Comparison of ENCODE assay signal across 1 cellular context in the genomic region with DNA sequence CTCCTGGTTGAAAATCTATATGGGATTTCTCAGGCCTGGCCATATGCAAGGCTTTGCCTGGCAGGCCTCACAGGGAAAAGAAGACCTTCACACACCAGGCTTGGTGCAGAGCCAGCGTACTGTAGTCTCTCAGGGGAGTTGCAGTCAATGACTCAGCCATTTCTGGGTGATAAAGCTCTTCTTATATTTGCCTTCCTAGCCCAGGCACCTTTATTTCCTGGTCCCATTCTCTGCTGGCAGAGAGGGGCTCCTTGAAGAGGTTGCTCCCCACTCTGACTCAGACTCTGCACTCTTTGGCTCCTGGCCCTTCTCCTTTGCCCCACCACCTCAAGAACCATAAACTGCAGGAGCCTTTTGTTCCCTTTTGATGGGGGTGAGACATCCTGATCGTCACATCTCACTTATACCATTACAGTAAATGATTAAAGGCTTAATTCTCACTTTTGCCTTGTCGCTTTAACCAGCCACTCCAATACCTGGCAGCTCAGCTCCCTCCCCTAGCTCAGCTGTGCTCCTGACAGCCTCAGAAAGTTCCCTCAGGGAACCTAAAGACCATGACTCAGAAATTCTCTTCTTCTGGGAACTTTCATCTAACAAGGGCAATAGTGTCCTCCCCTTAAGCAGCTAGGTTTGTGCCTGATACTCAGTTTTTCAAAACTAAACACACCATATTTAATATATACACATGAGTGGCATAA.
TF ChIP-seq lines count a peak whose summit lies in the region.

No MANE protein-coding gene starts in this region.

TF ChIP-seq in HepG2, 621 proteins besides CTCF, POLR2A, EP300 and RAD21 (continued from another document):
- TF ChIP-seq ARID5B (CRISPR knock-in tag; IDR thresholded peaks at IDR 0.05) (peak; percentile 29), POLR2G (IDR thresholded peaks at IDR 0.05; ENCODE audit: low read depth, low read length) (peak; percentile 67), MAFG (CRISPR knock-in tag; IDR thresholded peaks at IDR 0.05) (peak; percentile 89), ZC3H4 (CRISPR knock-in tag; IDR thresholded peaks at IDR 0.05; ENCODE audit: borderline replicate concordance) (peak; percentile 16; the same call in 1 of the 2 replicates), SALL1 (CRISPR knock-in tag; IDR thresholded peaks at IDR 0.05) (peak; percentile 49; the same call in 1 of the 2 replicates), NFE2L1 (CRISPR knock-in tag; IDR thresholded peaks at IDR 0.05; ENCODE audit: borderline replicate concordance) (0 out of 2 replicates have a peak, but pooled peaks have one; percentile 42), FOSL2 (CRISPR knock-in tag; IDR thresholded peaks at IDR 0.05) (peak; percentile 84), ZNF292 (CRISPR knock-in tag; IDR thresholded peaks at IDR 0.05; ENCODE audit: borderline replicate concordance, low read depth) (0 out of 2 replicates have a peak, but pooled peaks have one; percentile 8), SPEN (CRISPR knock-in tag; IDR thresholded peaks at IDR 0.05; ENCODE audit: low read depth) (0 out of 2 replicates have a peak, but pooled peaks have one; percentile 40), SAP130 (CRISPR knock-in tag; IDR thresholded peaks at IDR 0.05; ENCODE audit: low read depth) (peak; percentile 60), KAT8 (CRISPR knock-in tag; IDR thresholded peaks at IDR 0.05) (0 out of 2 replicates have a peak, but pooled peaks have one; percentile 3), ZFX (CRISPR knock-in tag; IDR thresholded peaks at IDR 0.05; ENCODE audit: low read depth) (peak; percentile 70), NFE2 (CRISPR knock-in tag; IDR thresholded peaks at IDR 0.05) (0 out of 2 replicates have a peak, but pooled peaks have one; percentile 69), ZFY (CRISPR knock-in tag; IDR thresholded peaks at IDR 0.05) (peak; percentile 44; the same call in 1 of the 2 replicates), RBFOX2 (IDR thresholded peaks at IDR 0.05; ENCODE audit: low read depth, low read length) (peak; percentile 5; the same call in 1 of the 2 replicates), HMG20A (CRISPR knock-in tag; IDR thresholded peaks at IDR 0.05; ENCODE audit: borderline replicate concordance) (peak; percentile 45; the same call in 1 of the 2 replicates), MAFK (conservative IDR thresholded peaks at IDR 0.05 in 1 of 2, IDR thresholded peaks at IDR 0.05 in 1 of 2; ENCODE audit: low read length in 2 of 2) (peak; percentile 52 to 80)
- TF ChIP-seq, protein P1, sequence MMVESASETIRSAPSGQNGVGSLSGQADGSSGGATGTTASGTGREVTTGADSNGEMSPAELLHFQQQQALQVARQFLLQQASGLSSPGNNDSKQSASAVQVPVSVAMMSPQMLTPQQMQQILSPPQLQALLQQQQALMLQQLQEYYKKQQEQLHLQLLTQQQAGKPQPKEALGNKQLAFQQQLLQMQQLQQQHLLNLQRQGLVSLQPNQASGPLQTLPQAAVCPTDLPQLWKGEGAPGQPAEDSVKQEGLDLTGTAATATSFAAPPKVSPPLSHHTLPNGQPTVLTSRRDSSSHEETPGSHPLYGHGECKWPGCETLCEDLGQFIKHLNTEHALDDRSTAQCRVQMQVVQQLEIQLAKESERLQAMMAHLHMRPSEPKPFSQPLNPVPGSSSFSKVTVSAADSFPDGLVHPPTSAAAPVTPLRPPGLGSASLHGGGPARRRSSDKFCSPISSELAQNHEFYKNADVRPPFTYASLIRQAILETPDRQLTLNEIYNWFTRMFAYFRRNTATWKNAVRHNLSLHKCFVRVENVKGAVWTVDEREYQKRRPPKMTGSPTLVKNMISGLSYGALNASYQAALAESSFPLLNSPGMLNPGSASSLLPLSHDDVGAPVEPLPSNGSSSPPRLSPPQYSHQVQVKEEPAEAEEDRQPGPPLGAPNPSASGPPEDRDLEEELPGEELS (CRISPR knock-in tag; IDR thresholded peaks at IDR 0.05): 0 out of 2 replicates have a peak, but pooled peaks have one; percentile 13
